8 cellular contexts compared by ENCODE assay signal in genomic region chr1:221263831-221264767, GRCh38.
A peak's percentile ranks its signal among the peaks of the same experiment; 100 is the strongest.
DNase-seq lines count a peak whose midpoint lies in the region; ATAC-seq and TF ChIP-seq lines count a peak whose summit lies in the region.

No MANE protein-coding gene starts in this region.

- H3K4me1 Mint-ChIP-seq in activated T-cell treated with anti-CD3 and anti-CD28 coated beads, Interleukin-2, amount 50 U/mL, for 72 hours (ENCODE audit: low read depth): no peaks in the 10 kb centered on the region
- H3K4me1 Mint-ChIP-seq in progenitor cell of endocrine pancreas (ENCODE audit: low read depth): peaks cover 3% of the 10 kb centered on the region

- DNase-seq in DMS114 treated with DMSO at 0.1 percent for 48 hours (lab: John Stamatoyannopoulos, UW; ENCODE audit: unreplicated experiment) (peak; percentile 34), NCI-H526 treated with DMSO at 0.1 percent for 48 hours (lab: John Stamatoyannopoulos, UW) (peak; percentile 23), glomerular visceral epithelial cell (ENCODE audit: extremely low spot score) (peak; percentile 65), progenitor cell of endocrine pancreas (ENCODE audit: low spot score, unreplicated experiment) (no peak), 8988T (no peak)
- DNase-seq in activated T-cell treated with anti-CD3 and anti-CD28 coated beads, Interleukin-2, amount 50 U/mL, for 72 hours: peak; percentile 40 to 61

- H3K4me3 Mint-ChIP-seq in activated T-cell treated with anti-CD3 and anti-CD28 coated beads, Interleukin-2, amount 50 U/mL, for 72 hours: no peak overlapping the region
- H3K4me3 Mint-ChIP-seq in progenitor cell of endocrine pancreas (ENCODE audit: low read depth): no peak overlapping the region

- H3K9me3 Mint-ChIP-seq in activated T-cell treated with anti-CD3 and anti-CD28 coated beads, Interleukin-2, amount 50 U/mL, for 72 hours: peaks cover 2% of the 10 kb centered on the region in 2 donors
- H3K9me3 Mint-ChIP-seq in progenitor cell of endocrine pancreas (ENCODE audit: low read depth): peaks cover 12% of the 10 kb centered on the region

- no peak overlapping the region for H3K27ac Mint-ChIP-seq in activated T-cell treated with anti-CD3 and anti-CD28 coated beads, Interleukin-2, amount 50 U/mL, for 72 hours
- no peak overlapping the region for H3K27ac Mint-ChIP-seq in progenitor cell of endocrine pancreas

- no peaks in the 10 kb centered on the region for H3K27me3 Mint-ChIP-seq in activated T-cell treated with anti-CD3 and anti-CD28 coated beads, Interleukin-2, amount 50 U/mL, for 72 hours (ENCODE audit: low read depth)
- no peaks in the 10 kb centered on the region for H3K27me3 Mint-ChIP-seq in progenitor cell of endocrine pancreas

- H3K36me3 Mint-ChIP-seq in activated T-cell treated with anti-CD3 and anti-CD28 coated beads, Interleukin-2, amount 50 U/mL, for 72 hours (ENCODE audit: insufficient read depth in 2 of 2): no peaks in the 10 kb centered on the region
- H3K36me3 Mint-ChIP-seq in progenitor cell of endocrine pancreas (ENCODE audit: insufficient read depth): no peaks in the 10 kb centered on the region

- peak; percentile 37 for TF ChIP-seq CTCF in progenitor cell of endocrine pancreas (IDR thresholded peaks at IDR 0.05; ENCODE audit: unreplicated experiment)

- ATAC-seq in GM19351 (IDR thresholded peaks at IDR 0.05; ENCODE audit: unreplicated experiment) (peak; percentile 100), HG03432 (IDR thresholded peaks at IDR 0.05; ENCODE audit: unreplicated experiment) (peak; percentile 86)
- peak; percentile 54 to 80 for ATAC-seq in activated T-cell treated with anti-CD3 and anti-CD28 coated beads, Interleukin-2, amount 50 U/mL, for 72 hours (replicated peaks in 1 of 2)

Comparison
In these comparisons a context has a peak if more than half of its experiments do, and no peak if none do; other contexts are left out.
1. DNase-seq: peak in DMS114 treated with DMSO at 0.1 percent for 48 hours (single experiment), NCI-H526 treated with DMSO at 0.1 percent for 48 hours (single experiment), activated T-cell treated with anti-CD3 and anti-CD28 coated beads, Interleukin-2, amount 50 U/mL, for 72 hours (2 of 2) and glomerular visceral epithelial cell (single experiment); none in progenitor cell of endocrine pancreas (single experiment) and 8988T (single experiment).
2. Peak in every context shown above with its lines, with median percentiles within 50 percentile points of each other: ATAC-seq.